ENCODE assay signal across 1 cellular context in the genomic region with DNA sequence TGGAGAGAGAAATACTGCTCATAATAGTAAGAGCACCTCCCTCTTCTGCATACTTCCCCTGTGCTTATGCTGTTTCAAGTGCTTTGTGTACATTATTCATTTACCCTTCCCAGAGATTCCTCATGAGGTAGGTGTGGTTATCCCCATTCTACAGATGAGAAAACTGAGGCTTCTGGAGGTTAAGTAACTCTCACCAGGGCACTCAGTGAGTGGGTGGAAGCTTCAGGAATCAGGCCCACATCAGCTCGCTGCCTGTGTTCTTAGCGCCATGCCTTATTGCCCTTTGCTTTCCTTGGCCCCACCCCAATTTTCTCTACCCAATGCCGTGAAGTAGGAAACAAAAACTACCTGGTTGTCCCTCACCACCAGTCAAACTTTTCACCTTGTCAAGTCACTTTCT.
A peak's percentile ranks its signal among the peaks of the same experiment; 100 is the strongest.
TF ChIP-seq lines count a peak whose summit lies in the region.

No MANE protein-coding gene starts in this region.

TF ChIP-seq in HepG2, 621 proteins besides CTCF, POLR2A, EP300 and RAD21:
- peak; percentile 77 for TF ChIP-seq ZNF629 (CRISPR knock-in tag; conservative IDR thresholded peaks at IDR 0.05)
- TF ChIP-seq CREM (IDR thresholded peaks at IDR 0.05) = no peak
- TF ChIP-seq CREM (CRISPR knock-in tag; IDR thresholded peaks at IDR 0.05) = no peak
